ENCODE assay signal across 8 cellular contexts in the genomic region with DNA sequence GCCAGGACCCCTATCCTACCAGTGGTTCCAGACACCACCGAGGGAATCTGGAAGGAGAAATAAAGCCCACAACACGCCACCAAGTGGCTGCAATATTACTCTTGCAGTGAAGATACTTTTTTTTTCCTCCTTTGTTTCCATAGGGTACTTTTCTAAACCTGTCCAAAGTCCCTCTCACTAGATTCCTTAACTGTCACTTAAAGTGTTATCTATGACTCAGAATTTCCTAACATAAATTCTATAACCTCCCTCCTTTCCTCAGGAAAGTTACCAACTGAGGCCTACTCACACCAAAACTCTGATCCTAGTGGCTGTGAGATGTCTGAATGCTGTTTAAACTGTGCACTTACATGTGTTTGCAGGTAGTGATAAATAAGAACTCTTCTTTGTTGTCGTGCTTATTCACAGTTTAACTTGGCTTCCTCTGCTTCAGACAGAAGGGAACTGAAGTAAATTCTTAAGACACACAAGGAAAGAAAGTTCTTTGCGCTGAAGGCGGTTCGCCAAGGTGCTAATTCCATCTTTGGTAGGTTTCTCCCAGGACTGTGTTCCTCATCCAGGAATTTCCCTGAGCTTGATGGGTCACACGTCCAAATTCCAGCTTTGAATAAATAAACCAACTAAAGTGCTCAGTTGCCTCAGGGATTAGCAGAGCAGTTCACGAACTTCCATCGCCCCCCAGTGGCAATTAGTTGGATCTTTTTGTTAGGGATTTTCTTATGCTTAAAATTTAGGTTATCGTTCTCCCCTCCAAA. TPM values are rescaled to one million over a fixed set of nuclear protein-coding genes. Genes with fewer than 3 reads are reported as not detected.
A peak's percentile ranks its signal among the peaks of the same experiment; 100 is the strongest.
DNase-seq lines count a peak whose midpoint lies in the region; ATAC-seq, FAIRE-seq and TF ChIP-seq lines count a peak whose summit lies in the region.

No MANE protein-coding gene starts in this region.

- no peak overlapping the region for H3K27ac Mint-ChIP-seq in activated CD4-positive, alpha-beta T cell treated with anti-CD3 and anti-CD28 coated beads for 36 hours
- H3K27ac Mint-ChIP-seq in nephron progenitor cell, result no peak overlapping the region
- H3K27ac Mint-ChIP-seq in natural killer cell treated with Interleukin-12 subunit alpha and Interleukin-12 subunit beta and Interleukin-15 and Interleukin-18, amount 100 ng/mL, for 72 hours, result no peak overlapping the region

- H3K4me1 Mint-ChIP-seq in activated CD4-positive, alpha-beta T cell treated with anti-CD3 and anti-CD28 coated beads for 36 hours, result peaks cover 5% of the 10 kb centered on the region
- H3K4me1 Mint-ChIP-seq in nephron progenitor cell, result peaks cover 33% of the 10 kb centered on the region
- H3K4me1 Mint-ChIP-seq in natural killer cell treated with Interleukin-12 subunit alpha and Interleukin-12 subunit beta and Interleukin-15 and Interleukin-18, amount 100 ng/mL, for 72 hours (ENCODE audit: low read depth in 2 of 2), result peaks cover 0 to 9% of the 10 kb centered on the region in 2 donors

- no peak overlapping the region for H3K4me3 Mint-ChIP-seq in activated CD4-positive, alpha-beta T cell treated with anti-CD3 and anti-CD28 coated beads for 36 hours
- H3K4me3 Mint-ChIP-seq in nephron progenitor cell, result no peak overlapping the region
- H3K4me3 Mint-ChIP-seq in natural killer cell treated with Interleukin-12 subunit alpha and Interleukin-12 subunit beta and Interleukin-15 and Interleukin-18, amount 100 ng/mL, for 72 hours, result no peak overlapping the region

- ATAC-seq in activated CD4-positive, alpha-beta T cell treated with anti-CD3 and anti-CD28 coated beads for 36 hours, result no peak
- ATAC-seq in HG03139 (IDR thresholded peaks at IDR 0.05; ENCODE audit: unreplicated experiment) (no peak), GM21528 (IDR thresholded peaks at IDR 0.05; ENCODE audit: low FRiP score, unreplicated experiment) (no peak)
- no peak for ATAC-seq in natural killer cell treated with Interleukin-12 subunit alpha and Interleukin-12 subunit beta and Interleukin-15 and Interleukin-18, amount 100 ng/mL, for 72 hours

- DNase-seq in activated CD4-positive, alpha-beta T cell treated with anti-CD3 and anti-CD28 coated beads for 36 hours, result peak; percentile 5
- DNase-seq in activated CD4-positive, alpha-beta T cell treated with anti-CD3 and anti-CD28 coated beads, Interleukin-2, amount 50 U/mL, for 4 hours, result no peak
- peak; percentile 64 for DNase-seq in NCI-H748 (lab: John Stamatoyannopoulos, UW; ENCODE audit: unreplicated experiment)
- DNase-seq in nephron progenitor cell, result peak; percentile 12
- no peak for DNase-seq in natural killer cell treated with Interleukin-12 subunit alpha and Interleukin-12 subunit beta and Interleukin-15 and Interleukin-18, amount 100 ng/mL, for 72 hours (ENCODE audit: low spot score)

- peaks cover 2% of the 10 kb centered on the region for H3K36me3 Mint-ChIP-seq in activated CD4-positive, alpha-beta T cell treated with anti-CD3 and anti-CD28 coated beads for 36 hours (ENCODE audit: low read depth)
- no peaks in the 10 kb centered on the region for H3K36me3 Mint-ChIP-seq in nephron progenitor cell (ENCODE audit: low read depth)
- H3K36me3 Mint-ChIP-seq in natural killer cell treated with Interleukin-12 subunit alpha and Interleukin-12 subunit beta and Interleukin-15 and Interleukin-18, amount 100 ng/mL, for 72 hours, result no peaks in the 10 kb centered on the region

- FAIRE-seq in endometrium (lab: Jason Lieb, UNC), result peak; percentile 26

- peak; percentile 36 for TF ChIP-seq CTCF in nephron progenitor cell (IDR thresholded peaks at IDR 0.05)

- CTCF ChIA-PET in activated CD4-positive, alpha-beta T cell treated with anti-CD3 and anti-CD28 coated beads for 36 hours (lab: Charles Lee), result no interaction called here

- H3K9me3 Mint-ChIP-seq in activated CD4-positive, alpha-beta T cell treated with anti-CD3 and anti-CD28 coated beads for 36 hours (ENCODE audit: low read depth), result no peaks in the 10 kb centered on the region
- H3K9me3 Mint-ChIP-seq in nephron progenitor cell, result peaks cover 24% of the 10 kb centered on the region
- H3K9me3 Mint-ChIP-seq in natural killer cell treated with Interleukin-12 subunit alpha and Interleukin-12 subunit beta and Interleukin-15 and Interleukin-18, amount 100 ng/mL, for 72 hours, result no peaks in the 10 kb centered on the region

- no peaks in the 10 kb centered on the region for H3K27me3 Mint-ChIP-seq in activated CD4-positive, alpha-beta T cell treated with anti-CD3 and anti-CD28 coated beads for 36 hours
- H3K27me3 Mint-ChIP-seq in nephron progenitor cell (ENCODE audit: low read depth, poor library complexity), result peaks cover 4% of the 10 kb centered on the region
- H3K27me3 Mint-ChIP-seq in natural killer cell treated with Interleukin-12 subunit alpha and Interleukin-12 subunit beta and Interleukin-15 and Interleukin-18, amount 100 ng/mL, for 72 hours, result peaks cover 0 to 2% of the 10 kb centered on the region in 2 donors

- POLR2A ChIA-PET in activated CD4-positive, alpha-beta T cell treated with anti-CD3 and anti-CD28 coated beads for 36 hours (lab: Charles Lee), result no interaction called here

- intact Hi-C loops in activated CD4-positive, alpha-beta T cell treated with anti-CD3 and anti-CD28 coated beads for 36 hours (cut with DNase I, micrococcal nuclease), result no loop called here

RNA-seq across cellular contexts. Expression of gene HCCS, which starts 10.7 kb away (rescaled TPM):
- total RNA-seq in activated CD4-positive, alpha-beta T cell treated with anti-CD3 and anti-CD28 coated beads for 36 hours, result 10 to 100 TPM; 24.4 to 24.7 TPM
- total RNA-seq in natural killer cell treated with Interleukin-12 subunit alpha and Interleukin-12 subunit beta and Interleukin-15 and Interleukin-18, amount 100 ng/mL, for 72 hours, result 10 to 100 TPM; 26.9 to 30.9 TPM

Comparison
In these comparisons a context has a peak if more than half of its experiments do, and no peak if none do; other contexts are left out.
1. DNase-seq: peak in activated CD4-positive, alpha-beta T cell treated with anti-CD3 and anti-CD28 coated beads for 36 hours (single experiment), NCI-H748 (single experiment) and nephron progenitor cell (single experiment); none in activated CD4-positive, alpha-beta T cell treated with anti-CD3 and anti-CD28 coated beads, Interleukin-2, amount 50 U/mL, for 4 hours (0 of 2) and natural killer cell treated with Interleukin-12 subunit alpha and Interleukin-12 subunit beta and Interleukin-15 and Interleukin-18, amount 100 ng/mL, for 72 hours (single experiment).